ENCODE assay signal across 1 cellular context in genomic region chr5:177516601-177517568, GRCh38.
TF ChIP-seq lines count a peak whose summit lies in the region.

TSS of gene DDX41 (minus strand) at chr5:177516961. CDS start at chr5:177516945, 16 bp downstream.

TF ChIP-seq in HepG2, 621 proteins besides CTCF, POLR2A, EP300 and RAD21 (continued from another document and continues in another):
- TF ChIP-seq SNAPC4 (CRISPR knock-in tag; IDR thresholded peaks at IDR 0.05), result peak; percentile 86; the same call in 1 of the 2 replicates
- TF ChIP-seq NFE2L2 (IDR thresholded peaks at IDR 0.05; ENCODE audit: low read length), result no peak
- no peak for TF ChIP-seq CENPX (CRISPR knock-in tag; IDR thresholded peaks at IDR 0.05)
- TF ChIP-seq ISX (CRISPR knock-in tag; conservative IDR thresholded peaks at IDR 0.05), result 0 out of 2 replicates have a peak, but pooled peaks have one; percentile 23
- peak; percentile 49; the same call in 1 of the 2 replicates for TF ChIP-seq ZNF652 (CRISPR knock-in tag; IDR thresholded peaks at IDR 0.05; ENCODE audit: borderline replicate concordance, low read depth)
- no peak for TF ChIP-seq SMARCE1 (IDR thresholded peaks at IDR 0.05; ENCODE audit: borderline replicate concordance)
- no peak for TF ChIP-seq EEA1 (CRISPR knock-in tag; IDR thresholded peaks at IDR 0.05; ENCODE audit: borderline replicate concordance)
- TF ChIP-seq XRCC5 (optimal IDR thresholded peaks at IDR 0.05; ENCODE audit: low read length), result peak; percentile 81
- TF ChIP-seq HNF1B (CRISPR knock-in tag; IDR thresholded peaks at IDR 0.05), result peak; percentile 93
- TF ChIP-seq ZNF383 (CRISPR knock-in tag; IDR thresholded peaks at IDR 0.05; ENCODE audit: borderline replicate concordance), result peak; percentile 89; the same call in 1 of the 2 replicates
- TF ChIP-seq GPBP1L1 (CRISPR knock-in tag; IDR thresholded peaks at IDR 0.05), result no peak
- TF ChIP-seq REL (CRISPR knock-in tag; conservative IDR thresholded peaks at IDR 0.05), result peak; percentile 77
- TF ChIP-seq ZNF563 (CRISPR knock-in tag; IDR thresholded peaks at IDR 0.05), result peak; percentile 84; the same call in 1 of the 2 replicates
- no peak for TF ChIP-seq MZF1 (CRISPR knock-in tag; IDR thresholded peaks at IDR 0.05; ENCODE audit: borderline replicate concordance)
- no peak for TF ChIP-seq ZNF24 (IDR thresholded peaks at IDR 0.05)
- TF ChIP-seq ZFY (CRISPR knock-in tag; IDR thresholded peaks at IDR 0.05), result peak; percentile 83
- peak; percentile 60 for TF ChIP-seq RBM22 (optimal IDR thresholded peaks at IDR 0.05; ENCODE audit: low read length)
- no peak for TF ChIP-seq ZNF660 (CRISPR knock-in tag; IDR thresholded peaks at IDR 0.05; ENCODE audit: borderline replicate concordance, low read depth)
- peak; percentile 87 for TF ChIP-seq ZNF317 (CRISPR knock-in tag; IDR thresholded peaks at IDR 0.05)
- TF ChIP-seq AKNA (CRISPR knock-in tag; IDR thresholded peaks at IDR 0.05; ENCODE audit: borderline replicate concordance), result no peak
- 0 out of 2 replicates have a peak, but pooled peaks have one; percentile 32 for TF ChIP-seq PRDM15 (CRISPR knock-in tag; IDR thresholded peaks at IDR 0.05)
- 0 out of 2 replicates have a peak, but pooled peaks have one; percentile 46 for TF ChIP-seq ZNF839 (CRISPR knock-in tag; IDR thresholded peaks at IDR 0.05; ENCODE audit: borderline replicate concordance)
- TF ChIP-seq CAMTA2 (CRISPR knock-in tag; IDR thresholded peaks at IDR 0.05; ENCODE audit: borderline replicate concordance), result peak; percentile 19; the same call in 1 of the 2 replicates
- TF ChIP-seq HDAC6 (IDR thresholded peaks at IDR 0.05; ENCODE audit: low read depth, low read length), result no peak
- TF ChIP-seq ZNF598 (CRISPR knock-in tag; IDR thresholded peaks at IDR 0.05; ENCODE audit: borderline replicate concordance), result peak; percentile 96
- no peak for TF ChIP-seq TRIM24 (CRISPR knock-in tag; IDR thresholded peaks at IDR 0.05)
- TF ChIP-seq MLX (CRISPR knock-in tag; IDR thresholded peaks at IDR 0.05), result 0 out of 2 replicates have a peak, but pooled peaks have one; percentile 11
- peak; percentile 37; the same call in 1 of the 2 replicates for TF ChIP-seq ZSCAN22 (CRISPR knock-in tag; IDR thresholded peaks at IDR 0.05)
- peak; percentile 76; the same call in 1 of the 2 replicates for TF ChIP-seq TOPORS (CRISPR knock-in tag; IDR thresholded peaks at IDR 0.05)
- TF ChIP-seq ZNF530 (CRISPR knock-in tag; IDR thresholded peaks at IDR 0.05; ENCODE audit: low read depth), result no peak
- peak; percentile 75 for TF ChIP-seq E2F1 (CRISPR knock-in tag; IDR thresholded peaks at IDR 0.05)
- no peak for TF ChIP-seq ZNF781 (CRISPR knock-in tag; IDR thresholded peaks at IDR 0.05; ENCODE audit: borderline replicate concordance, not compliant biosample characterization)
- TF ChIP-seq ZNF792 (CRISPR knock-in tag; IDR thresholded peaks at IDR 0.05), result peak; percentile 95
- peak; percentile 53 for TF ChIP-seq ZNF605 (CRISPR knock-in tag; IDR thresholded peaks at IDR 0.05)
- TF ChIP-seq ZNF710 (CRISPR knock-in tag; IDR thresholded peaks at IDR 0.05; ENCODE audit: borderline replicate concordance), result peak; percentile 81; the same call in 1 of the 2 replicates
- TF ChIP-seq E2F2 (CRISPR knock-in tag; IDR thresholded peaks at IDR 0.05; ENCODE audit: borderline replicate concordance), result no peak
